In genomic region chr9:119963258-119963797, GRCh38 we compare ENCODE assay signal across 10 cellular contexts.
DNase-seq lines count a peak whose midpoint lies in the region; ATAC-seq and TF ChIP-seq lines count a peak whose summit lies in the region.
"Had no signal": no experiment of that assay in that cellular context is flagged by ENCODE, and none has a peak within 500 bp of the region (broad histone marks: within the 10 kb centered on the region; RNA-seq: fewer than 3 reads in every experiment).

No MANE protein-coding gene starts in this region.

- peaks cover 0 to 2% (median 0%) of the 10 kb centered on the region in 9 donors for H3K27me3 ChIP-seq in heart left ventricle
- H3K27me3 ChIP-seq in iPS-20b (ENCODE audit: insufficient read depth, low read length): no peaks in the 10 kb centered on the region
- H3K27me3 ChIP-seq in upper lobe of right lung: no peaks in the 10 kb centered on the region

- H3K4me1 ChIP-seq in heart left ventricle (peaks cover 0 to 11% (median 3%) of the 10 kb centered on the region in 12 donors), iPS-20b (ENCODE audit: insufficient read depth, low read length) (peaks cover 15% of the 10 kb centered on the region; the same call in 1 of the 2 replicates), upper lobe of right lung (peaks cover 13% of the 10 kb centered on the region)

- H3K9me3 ChIP-seq in heart left ventricle: no peaks in the 10 kb centered on the region
- peaks cover 9% of the 10 kb centered on the region; the same call in 1 of the 2 replicates for H3K9me3 ChIP-seq in iPS-20b (ENCODE audit: insufficient read depth, low read depth, low read length)
- H3K9me3 ChIP-seq in upper lobe of right lung: no peaks in the 10 kb centered on the region

- WGBS in heart left ventricle, 4 donors: 25 to 38% (median 31%) methylated on average over 4 of the region's 4 CpGs

- no peak for TF ChIP-seq POLR2A in heart left ventricle (IDR thresholded peaks at IDR 0.05)

- TF ChIP-seq CTCF in heart left ventricle (IDR thresholded peaks at IDR 0.05) (no peak), astrocyte of the cerebellum (IDR thresholded peaks at IDR 0.05; ENCODE audit: low read depth, low read length, missing control alignments) (no peak), upper lobe of right lung (IDR thresholded peaks at IDR 0.05) (no peak)

- H3K9ac ChIP-seq in iPS-20b (ENCODE audit: low read depth, low read length): peak overlapping the region; percentile 50

- no peaks in the 10 kb centered on the region for H3K36me3 ChIP-seq in heart left ventricle
- no peaks in the 10 kb centered on the region for H3K36me3 ChIP-seq in iPS-20b (ENCODE audit: insufficient read depth, low read depth, low read length)
- no peaks in the 10 kb centered on the region for H3K36me3 ChIP-seq in upper lobe of right lung

- ATAC-seq in heart left ventricle (peak in 3 of 4 donors; percentile 36 to 43 (median 41)), Right ventricle myocardium inferior (no peak), upper lobe of right lung (peak; percentile 71), GM21717 (IDR thresholded peaks at IDR 0.05; ENCODE audit: unreplicated experiment) (no peak), HG03159 (IDR thresholded peaks at IDR 0.05; ENCODE audit: unreplicated experiment) (no peak)

- intact Hi-C loops in heart left ventricle (cut with DNase I) (loop anchor here in 5 of 10 donors (5.0 to 10.0 kb wide), 3 partner anchors 381 to 514 kb away; no protein-coding TSS in a partner anchor), Right ventricle myocardium inferior (cut with DNase I) (no loop called here), upper lobe of right lung (cut with DNase I) (no loop called here), head of caudate nucleus (cut with DNase I) (no loop called here)

- H3K27ac ChIP-seq in heart left ventricle (no peak overlapping the region), iPS-20b (ENCODE audit: low read length) (peak overlapping the region; percentile 6), upper lobe of right lung (peak overlapping the region; percentile 58)

- DNase-seq in heart left ventricle (peak in 1 of 5 donors; percentile 21), Right ventricle myocardium inferior (ENCODE audit: missing footprints) (no peak), astrocyte of the cerebellum (ENCODE audit: low read depth) (peak; percentile 42), upper lobe of right lung (no peak), head of caudate nucleus (no peak)
- DNase-seq: AML-193, dermis blood vessel endothelial cell had no signal

- no peak overlapping the region for H3K4me3 ChIP-seq in heart left ventricle
- H3K4me3 ChIP-seq in astrocyte of the cerebellum (ENCODE audit: low read depth, low read length): no peak overlapping the region
- peak overlapping the region; percentile 25; the same call in 1 of the 2 replicates for H3K4me3 ChIP-seq in iPS-20b (ENCODE audit: low read length)
- no peak overlapping the region for H3K4me3 ChIP-seq in upper lobe of right lung

- in situ Hi-C loops in astrocyte of the cerebellum (cut with HindIII; ENCODE audit: low sequenced_read_pairs): no loop called here

Comparison
In these comparisons a context has a peak if more than half of its experiments do, and no peak if none do; other contexts are left out.
1. ATAC-seq: peak in heart left ventricle (3 of 4) and upper lobe of right lung (single experiment); none in Right ventricle myocardium inferior (single experiment), GM21717 (single experiment) and HG03159 (single experiment).
2. H3K27ac ChIP-seq: peak in iPS-20b (single experiment) and upper lobe of right lung (single experiment); none in heart left ventricle (0 of 12).